Comparison of ENCODE assay signal across 18 cellular contexts in the genomic region with DNA sequence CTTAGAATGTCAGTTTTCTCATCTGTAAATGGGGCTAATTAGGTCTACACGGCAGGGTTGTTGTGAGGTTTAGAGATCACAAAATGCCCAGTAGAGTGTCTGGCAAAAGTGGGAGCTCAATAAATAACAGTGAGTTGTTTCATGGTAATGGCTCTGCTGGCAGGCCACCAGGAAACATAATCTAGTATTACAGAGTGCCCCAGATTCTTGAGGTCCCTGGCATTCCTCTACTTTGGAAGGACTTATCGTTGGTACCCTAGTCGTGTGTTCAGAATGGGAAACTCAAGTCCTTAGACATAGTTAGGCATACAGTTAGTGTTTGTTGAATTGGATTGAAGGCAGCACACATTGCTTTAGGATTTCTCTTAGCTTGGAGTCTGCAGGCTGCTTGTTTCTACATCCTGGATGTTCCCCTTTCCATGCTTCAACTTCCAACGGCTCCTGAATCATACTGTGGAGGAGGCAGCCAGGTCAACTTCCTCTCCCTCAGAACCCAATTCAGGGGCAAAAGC.
DNase-seq lines count a peak whose midpoint lies in the region; ATAC-seq and TF ChIP-seq lines count a peak whose summit lies in the region.
"Had no signal": no experiment of that assay in that cellular context is flagged by ENCODE, and none has a peak within 500 bp of the region (broad histone marks: within the 10 kb centered on the region; RNA-seq: fewer than 3 reads in every experiment).

No MANE protein-coding gene starts in this region.

- H3K79me2 ChIP-seq in mammary epithelial cell (ENCODE audit: insufficient read depth, low read length): no peaks in the 10 kb centered on the region

- peaks cover 9% of the 10 kb centered on the region for H3K36me3 Mint-ChIP-seq in activated T-helper 1 cell treated with anti-CD3 and anti-CD28 coated beads, Interleukin-12 subunit alpha, Interleukin-12 subunit beta, Interleukin-2, Interleukin-4 antibody, amounts not matched to agents 30 ng/mL and 10 ng/mL and 1 ng/mL, durations not matched to agents 14 hours and 24 hours and 36 hours (ENCODE audit: low read depth)
- H3K36me3 Mint-ChIP-seq: type B pancreatic cell had no signal

- H3K27ac ChIP-seq in A673 (ENCODE audit: low read depth, low read length, poor library complexity, severe bottlenecking) (no peak overlapping the region), mammary epithelial cell (ENCODE audit: insufficient read depth, low read depth, low read length) (no peak overlapping the region)
- H3K27ac ChIP-seq: body of pancreas, neutrophil had no signal

- ATAC-seq in GM18498 (IDR thresholded peaks at IDR 0.05; ENCODE audit: unreplicated experiment) (no peak), HG03432 (IDR thresholded peaks at IDR 0.05; ENCODE audit: unreplicated experiment) (no peak)
- ATAC-seq: body of pancreas, GM12878, GM23338 had no signal

- H3K9me3 Mint-ChIP-seq in activated T-helper 1 cell treated with anti-CD3 and anti-CD28 coated beads, Interleukin-12 subunit alpha, Interleukin-12 subunit beta, Interleukin-2, Interleukin-4 antibody, amounts not matched to agents 30 ng/mL and 10 ng/mL and 1 ng/mL, durations not matched to agents 14 hours and 24 hours and 36 hours: no peaks in the 10 kb centered on the region
- H3K9me3 Mint-ChIP-seq: GM23338; T-helper 1 cell treated with Interleukin-12 subunit alpha and Interleukin-12 subunit beta and Interleukin-4 antibody, amounts not matched to agents 30 μg/mL and 1 μg/mL, for 36 hours; type B pancreatic cell had no signal

- in situ Hi-C loops in mammary epithelial cell (cut with MboI; ENCODE audit: low sequenced_read_pairs in 2 of 2): no loop called here

- no peak overlapping the region for H3K4me2 ChIP-seq in mammary epithelial cell (ENCODE audit: insufficient read depth, low read depth, low read length)
- H3K4me2 ChIP-seq: GM23338 had no signal

- CTCF ChIA-PET in A673 (lab: Charles Lee): no interaction called here
- CTCF ChIA-PET in mammary epithelial cell (lab: Charles Lee; ENCODE audit: low non-redundant PET): interaction anchor here (1.1 kb wide), 1 partner anchor 19 kb away, joined by 5 read pairs; no protein-coding TSS in a partner anchor

- WGBS in mammary epithelial cell (ENCODE audit: low coverage, missing lambda C conversion rate): 39% methylated on average over 4 of the region's 4 CpGs

- POLR2A ChIA-PET in A673 (lab: Charles Lee; ENCODE audit: low non-redundant PET): no interaction called here

- no peaks in the 10 kb centered on the region for H3K4me1 Mint-ChIP-seq in activated T-helper 1 cell treated with anti-CD3 and anti-CD28 coated beads, Interleukin-12 subunit alpha, Interleukin-12 subunit beta, Interleukin-2, Interleukin-4 antibody, amounts not matched to agents 30 ng/mL and 10 ng/mL and 1 ng/mL, durations not matched to agents 14 hours and 24 hours and 36 hours (ENCODE audit: low read depth)

- intact Hi-C loops in A673 (cut with micrococcal nuclease; ENCODE audit: unreplicated experiment): no loop called here
- intact Hi-C loops in mammary epithelial cell (cut with micrococcal nuclease): no loop called here
- intact Hi-C loops in activated T-helper 1 cell treated with anti-CD3 and anti-CD28 coated beads, Interleukin-12 subunit alpha, Interleukin-12 subunit beta, Interleukin-2, Interleukin-4 antibody, amounts not matched to agents 30 ng/mL and 10 ng/mL and 1 ng/mL, durations not matched to agents 14 hours and 24 hours and 36 hours (cut with micrococcal nuclease): no loop called here

- peak; percentile 10 for DNase-seq in A673 (ENCODE audit: low spot score)
- peak; percentile 69 for DNase-seq in HT1080 (ENCODE audit: low read depth)
- peak; percentile 24 for DNase-seq in mammary epithelial cell
- DNase-seq in kidney glomerular epithelial cell (lab: John Stamatoyannopoulos, UW): peak; percentile 75
- DNase-seq in NCI-H510A treated with DMSO at 0.1 percent for 48 hours (lab: John Stamatoyannopoulos, UW): no peak
- DNase-seq in activated T-helper 1 cell treated with anti-CD3 and anti-CD28 coated beads, Interleukin-12 subunit alpha, Interleukin-12 subunit beta, Interleukin-2, Interleukin-4 antibody, amounts not matched to agents 30 ng/mL and 10 ng/mL and 1 ng/mL, durations not matched to agents 14 hours and 24 hours and 36 hours (ENCODE audit: low spot score): no peak
- DNase-seq: activated CD4-positive, alpha-beta T cell treated with anti-CD3 and anti-CD28 coated beads for 48 hours; DMS 273 treated with DMSO at 0.1 percent for 48 hours; NCI-H2227 treated with DMSO at 0.1 percent for 48 hours; stimulated activated CD4-positive, alpha-beta T cell treated with anti-CD3 and anti-CD28 coated beads, Interleukin-15, amount 100 ng/mL, for 24 hours had no signal

- no peak overlapping the region for H3K4me3 Mint-ChIP-seq in activated T-helper 1 cell treated with anti-CD3 and anti-CD28 coated beads, Interleukin-12 subunit alpha, Interleukin-12 subunit beta, Interleukin-2, Interleukin-4 antibody, amounts not matched to agents 30 ng/mL and 10 ng/mL and 1 ng/mL, durations not matched to agents 14 hours and 24 hours and 36 hours
- H3K4me3 Mint-ChIP-seq: GM23338; T-helper 1 cell treated with Interleukin-12 subunit alpha and Interleukin-12 subunit beta and Interleukin-4 antibody, amounts not matched to agents 30 μg/mL and 1 μg/mL, for 36 hours; type B pancreatic cell had no signal

- no peak overlapping the region for H3K27ac Mint-ChIP-seq in activated T-helper 1 cell treated with anti-CD3 and anti-CD28 coated beads, Interleukin-12 subunit alpha, Interleukin-12 subunit beta, Interleukin-2, Interleukin-4 antibody, amounts not matched to agents 30 ng/mL and 10 ng/mL and 1 ng/mL, durations not matched to agents 14 hours and 24 hours and 36 hours
- H3K27ac Mint-ChIP-seq: GM23338; T-helper 1 cell treated with Interleukin-12 subunit alpha and Interleukin-12 subunit beta and Interleukin-4 antibody, amounts not matched to agents 30 μg/mL and 1 μg/mL, for 36 hours; type B pancreatic cell had no signal

- H3K36me3 ChIP-seq in A673 (ENCODE audit: insufficient read depth, low read length, poor library complexity, severe bottlenecking) (no peaks in the 10 kb centered on the region), mammary epithelial cell (ENCODE audit: insufficient read depth, low read length) (no peaks in the 10 kb centered on the region)
- H3K36me3 ChIP-seq: neutrophil had no signal

- H3K4me3 ChIP-seq in A673 (ENCODE audit: low read depth, low read length, poor library complexity, severe bottlenecking) (no peak overlapping the region), mammary epithelial cell (replicated peaks in 1 of 3; ENCODE audit: insufficient read depth in 1 of 3, low read depth in 2 of 3, low read length in 3 of 3) (no peak overlapping the region)
- H3K4me3 ChIP-seq: body of pancreas, GM12878, GM23338 had no signal

- H3K27me3 ChIP-seq in A673 (replicated peaks; ENCODE audit: insufficient read depth, low read depth, low read length, poor library complexity) (no peaks in the 10 kb centered on the region), mammary epithelial cell (ENCODE audit: insufficient read depth, low read length) (no peaks in the 10 kb centered on the region)
- H3K27me3 ChIP-seq: body of pancreas, neutrophil had no signal

- H2AFZ ChIP-seq in mammary epithelial cell (ENCODE audit: low read depth, low read length): no peak overlapping the region
- H2AFZ ChIP-seq: GM23338 had no signal

- TF ChIP-seq CTCF in A673 (conservative IDR thresholded peaks at IDR 0.05; ENCODE audit: low read depth, low read length) (no peak), mammary epithelial cell (conservative IDR thresholded peaks at IDR 0.05 in 1 of 2, IDR thresholded peaks at IDR 0.05 in 1 of 2; ENCODE audit: extremely low read depth in 1 of 2, insufficient read depth in 1 of 2, low read depth in 1 of 2, low read length in 2 of 2) (no peak)

- H3K9me3 ChIP-seq in A673 (ENCODE audit: low read depth, low read length, poor library complexity, severe bottlenecking) (no peaks in the 10 kb centered on the region), mammary epithelial cell (replicated peaks; ENCODE audit: insufficient read depth, low read length) (no peaks in the 10 kb centered on the region)
- H3K9me3 ChIP-seq: body of pancreas, neutrophil had no signal

- BruUV-seq in A673 (replicated peaks; lab: Mats Ljungman, UMichigan) (no TSS peak), mammary epithelial cell (replicated peaks; lab: Mats Ljungman, UMichigan) (no TSS peak)

- H3K9ac ChIP-seq in mammary epithelial cell (ENCODE audit: insufficient read depth, low read length): no peak overlapping the region

- no peaks in the 10 kb centered on the region for H4K20me1 ChIP-seq in mammary epithelial cell (ENCODE audit: insufficient read depth, low read length)

- H3K4me1 ChIP-seq in A673 (ENCODE audit: insufficient read depth, low read length, poor library complexity, severe bottlenecking): no peaks in the 10 kb centered on the region
- H3K4me1 ChIP-seq in mammary epithelial cell (ENCODE audit: insufficient read depth, low read length): no peaks in the 10 kb centered on the region

- no peaks in the 10 kb centered on the region for H3K27me3 Mint-ChIP-seq in activated T-helper 1 cell treated with anti-CD3 and anti-CD28 coated beads, Interleukin-12 subunit alpha, Interleukin-12 subunit beta, Interleukin-2, Interleukin-4 antibody, amounts not matched to agents 30 ng/mL and 10 ng/mL and 1 ng/mL, durations not matched to agents 14 hours and 24 hours and 36 hours (ENCODE audit: insufficient read depth)
- H3K27me3 Mint-ChIP-seq: type B pancreatic cell had no signal

- dilution Hi-C loops in mammary epithelial cell (cut with HindIII; ENCODE audit: low sequenced_read_pairs): loop anchor here (5.0 kb wide), 1 partner anchor 61 kb away; no protein-coding TSS in a partner anchor

Comparison
In these comparisons a context has a peak if more than half of its experiments do, and no peak if none do; other contexts are left out.
1. DNase-seq: peak in A673 (single experiment), HT1080 (single experiment), mammary epithelial cell (single experiment) and kidney glomerular epithelial cell (single experiment); none in NCI-H510A treated with DMSO at 0.1 percent for 48 hours (single experiment) and activated T-helper 1 cell treated with anti-CD3 and anti-CD28 coated beads, Interleukin-12 subunit alpha, Interleukin-12 subunit beta, Interleukin-2, Interleukin-4 antibody, amounts not matched to agents 30 ng/mL and 10 ng/mL and 1 ng/mL, durations not matched to agents 14 hours and 24 hours and 36 hours (single experiment).